In genomic region chr9:133891741-133892140, GRCh38 we compare ENCODE assay signal across 15 cellular contexts.
"Had no signal": no experiment of that assay in that cellular context is flagged by ENCODE, and none has a peak within 500 bp of the region (broad histone marks: within the 10 kb centered on the region; RNA-seq: fewer than 3 reads in every experiment).

No MANE protein-coding gene starts in this region.

- FAIRE-seq: HTR-8/SVneo, K562, RCC 7860 had no signal

- H3K9me3 ChIP-seq: SK-N-SH had no signal

- H3K27ac ChIP-seq: HL-60, KMS-11 had no signal

- H3K9ac ChIP-seq: KMS-11, SK-N-SH had no signal

- ATAC-seq: K562 had no signal

- DNase-seq: Kasumi-1, MM.1S, NCI-H1436, NCI-H187, NCI-H226, NCI-H446, NCI-H524, RPMI8226, SK-N-SH, SW 1271 had no signal

- H3K4me3 ChIP-seq: K562 had no signal

- H3K4me2 ChIP-seq: KMS-11, SK-N-SH had no signal
